Comparison of ENCODE assay signal across 8 cellular contexts in the genomic region with DNA sequence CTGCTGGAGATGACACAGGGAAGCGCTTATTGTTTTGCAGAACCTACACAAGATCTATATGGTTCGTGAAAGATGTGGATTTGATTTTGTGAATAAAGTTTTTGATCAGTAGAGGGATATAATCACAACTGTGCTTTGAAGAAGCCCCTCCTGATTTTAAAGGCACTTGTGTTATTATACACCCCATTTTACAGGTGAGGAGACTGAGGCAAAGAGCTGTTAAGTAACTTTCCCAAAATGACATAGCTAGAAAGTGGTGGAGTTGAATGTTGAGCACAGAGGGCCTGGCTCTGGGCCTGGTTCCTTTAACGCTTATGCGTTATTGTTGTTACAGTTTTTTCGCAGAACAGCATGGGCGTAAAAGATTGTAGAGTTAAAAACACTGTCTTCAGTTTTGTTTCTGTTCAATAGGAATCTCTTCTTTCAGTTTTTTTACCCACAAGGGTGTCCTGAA. TPM values are rescaled to one million over a fixed set of nuclear protein-coding genes. Genes with fewer than 3 reads are reported as not detected.
A peak's percentile ranks its signal among the peaks of the same experiment; 100 is the strongest.
DNase-seq lines count a peak whose midpoint lies in the region; ATAC-seq and TF ChIP-seq lines count a peak whose summit lies in the region.

No MANE protein-coding gene starts in this region.

- H3K4me1 Mint-ChIP-seq in stimulated activated naive CD8-positive, alpha-beta T cell treated with anti-CD3 and anti-CD28 coated beads, Interleukin-15, Interleukin-2, amounts not matched to agents 100 ng/mL and 50 ng/mL, for 24 hours (ENCODE audit: low read depth): peaks cover 47% of the 10 kb centered on the region
- H3K4me1 Mint-ChIP-seq in MCF 10A (ENCODE audit: insufficient read depth, unreplicated experiment): peaks cover 18% of the 10 kb centered on the region

- WGBS in mesodermal cell (ENCODE audit: insufficient coverage in 2 of 2), 2 experiments: 77 to 89% methylated on average over 5 of the region's 6 CpGs

- POLR2A ChIA-PET in MCF 10A (lab: Yijun Ruan, JAX): interaction anchor here (0.6 to 1.3 kb wide), 5 partner anchors 8 to 306 kb away, joined by 3 to 5 read pairs (median 3); no protein-coding TSS in a partner anchor
- POLR2A ChIA-PET in RWPE1 (lab: Yijun Ruan, JAX; ENCODE audit: low non-redundant PET): no interaction called here

- peaks cover 4% of the 10 kb centered on the region for H3K36me3 Mint-ChIP-seq in stimulated activated naive CD8-positive, alpha-beta T cell treated with anti-CD3 and anti-CD28 coated beads, Interleukin-15, Interleukin-2, amounts not matched to agents 100 ng/mL and 50 ng/mL, for 24 hours (ENCODE audit: low read depth)
- H3K36me3 Mint-ChIP-seq in MCF 10A (ENCODE audit: insufficient read depth, unreplicated experiment): no peaks in the 10 kb centered on the region

- H3K27ac ChIP-seq in mesodermal cell (ENCODE audit: low read depth, low read length, severe bottlenecking) (peak overlapping the region; percentile 82), RWPE1 (no peak overlapping the region)

- H3K36me3 ChIP-seq in mesodermal cell (ENCODE audit: control insufficient read depth, insufficient read depth, low read length): no peaks in the 10 kb centered on the region

- DNase-seq in stimulated activated naive CD8-positive, alpha-beta T cell treated with anti-CD3 and anti-CD28 coated beads, Interleukin-15, Interleukin-2, amounts not matched to agents 100 U/mL and 50 U/mL, for 24 hours: no peak
- DNase-seq in MCF 10A (ENCODE audit: unreplicated experiment) (no peak), RWPE1 (ENCODE audit: low spot score) (no peak), globus pallidus (ENCODE audit: low spot score) (no peak)
- DNase-seq in NK-92 treated with Interleukin-12 subunit alpha and Interleukin-12 subunit beta, amount 100 ng/mL, for 24 hours (lab: John Stamatoyannopoulos, UW): no peak

- no peaks in the 10 kb centered on the region for H3K9me3 Mint-ChIP-seq in stimulated activated naive CD8-positive, alpha-beta T cell treated with anti-CD3 and anti-CD28 coated beads, Interleukin-15, Interleukin-2, amounts not matched to agents 100 ng/mL and 50 ng/mL, for 24 hours
- no peaks in the 10 kb centered on the region for H3K9me3 Mint-ChIP-seq in MCF 10A (ENCODE audit: unreplicated experiment)

- no peak for ATAC-seq in stimulated activated naive CD8-positive, alpha-beta T cell treated with anti-CD3 and anti-CD28 coated beads, Interleukin-15, Interleukin-2, amounts not matched to agents 100 U/mL and 50 U/mL, for 24 hours
- no peak for ATAC-seq in HG03469 (IDR thresholded peaks at IDR 0.05; ENCODE audit: unreplicated experiment)

- peak overlapping the region; percentile 98 for H3K27ac Mint-ChIP-seq in stimulated activated naive CD8-positive, alpha-beta T cell treated with anti-CD3 and anti-CD28 coated beads, Interleukin-15, Interleukin-2, amounts not matched to agents 100 ng/mL and 50 ng/mL, for 24 hours
- H3K27ac Mint-ChIP-seq in MCF 10A (ENCODE audit: low read depth, unreplicated experiment): peak overlapping the region; percentile 88

- no peak for TF ChIP-seq CTCF in MCF 10A (IDR thresholded peaks at IDR 0.05; ENCODE audit: unreplicated experiment)
- TF ChIP-seq CTCF in RWPE1 (conservative IDR thresholded peaks at IDR 0.05; ENCODE audit: low read depth): no peak

- BruUV-seq in MCF 10A (replicated peaks; lab: Mats Ljungman, UMichigan): no TSS peak

- intact Hi-C loops in MCF 10A (cut with micrococcal nuclease): loop anchor here (10.0 kb wide), 1 partner anchor 234 kb away; a partner anchor contains a TSS

- H3K27me3 Mint-ChIP-seq in stimulated activated naive CD8-positive, alpha-beta T cell treated with anti-CD3 and anti-CD28 coated beads, Interleukin-15, Interleukin-2, amounts not matched to agents 100 ng/mL and 50 ng/mL, for 24 hours: no peaks in the 10 kb centered on the region
- no peaks in the 10 kb centered on the region for H3K27me3 Mint-ChIP-seq in MCF 10A (ENCODE audit: insufficient read depth, unreplicated experiment)

- H3K4me1 ChIP-seq in mesodermal cell (ENCODE audit: control insufficient read depth, insufficient read depth, low read length, poor library complexity, severe bottlenecking): peaks cover 6% of the 10 kb centered on the region

- peak overlapping the region; percentile 71 for H3K4me3 ChIP-seq in mesodermal cell (ENCODE audit: extremely low read depth, insufficient read depth, low read length, poor library complexity, severe bottlenecking)

- CTCF ChIA-PET in MCF 10A (lab: Yijun Ruan, JAX): interaction anchor here (0.7 to 1.9 kb wide), 3 partner anchors 9 to 263 kb away, joined by 3 to 6 read pairs (median 3); no protein-coding TSS in a partner anchor
- CTCF ChIA-PET in RWPE1 (lab: Yijun Ruan, JAX): no interaction called here

- H3K9me3 ChIP-seq in mesodermal cell (ENCODE audit: control insufficient read depth, low read length): no peaks in the 10 kb centered on the region

- H3K4me3 Mint-ChIP-seq in stimulated activated naive CD8-positive, alpha-beta T cell treated with anti-CD3 and anti-CD28 coated beads, Interleukin-15, Interleukin-2, amounts not matched to agents 100 ng/mL and 50 ng/mL, for 24 hours: peak overlapping the region; percentile 95
- peak overlapping the region; percentile 80 for H3K4me3 Mint-ChIP-seq in MCF 10A (ENCODE audit: unreplicated experiment)

RNA-seq across cellular contexts. Expression of a gene that starts 1.4 kb away (rescaled TPM):
- total RNA-seq in MCF 10A (2022): 13.6 and 21.4 TPM in 2 replicates
- 15.5 TPM for polyA plus RNA-seq in mesodermal cell (2013, experiment 1 of 2)
- 16.9 TPM for polyA plus RNA-seq in mesodermal cell (2013, experiment 2 of 2)
